In the genomic region with DNA sequence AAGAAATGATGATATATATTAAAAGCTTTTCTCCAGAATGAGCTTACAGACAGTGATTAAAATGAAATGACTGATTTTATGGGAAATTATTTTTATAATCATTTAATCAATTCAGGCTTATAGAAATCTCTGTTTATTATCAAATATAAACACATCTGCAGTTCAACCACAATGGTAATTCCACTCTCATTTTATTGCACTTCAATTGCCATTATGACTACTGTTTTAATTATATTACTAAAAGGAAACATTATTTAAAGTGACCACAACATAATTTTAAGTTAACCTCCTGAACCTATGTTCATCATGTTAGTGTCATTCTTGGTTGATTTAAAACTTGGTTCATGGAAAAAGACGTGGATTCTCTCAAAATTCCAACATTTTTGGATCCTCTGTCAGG, we compare ENCODE assay signal across 2 cellular contexts.
TF ChIP-seq lines count a peak whose summit lies in the region.

No MANE protein-coding gene starts in this region.

TF ChIP-seq in SK-N-SH treated with all-trans-retinoic acid at 6 μM for 48 hours, 23 proteins besides CTCF, POLR2A, EP300 and RAD21 (continued from another document):
- TF ChIP-seq, protein P1, sequence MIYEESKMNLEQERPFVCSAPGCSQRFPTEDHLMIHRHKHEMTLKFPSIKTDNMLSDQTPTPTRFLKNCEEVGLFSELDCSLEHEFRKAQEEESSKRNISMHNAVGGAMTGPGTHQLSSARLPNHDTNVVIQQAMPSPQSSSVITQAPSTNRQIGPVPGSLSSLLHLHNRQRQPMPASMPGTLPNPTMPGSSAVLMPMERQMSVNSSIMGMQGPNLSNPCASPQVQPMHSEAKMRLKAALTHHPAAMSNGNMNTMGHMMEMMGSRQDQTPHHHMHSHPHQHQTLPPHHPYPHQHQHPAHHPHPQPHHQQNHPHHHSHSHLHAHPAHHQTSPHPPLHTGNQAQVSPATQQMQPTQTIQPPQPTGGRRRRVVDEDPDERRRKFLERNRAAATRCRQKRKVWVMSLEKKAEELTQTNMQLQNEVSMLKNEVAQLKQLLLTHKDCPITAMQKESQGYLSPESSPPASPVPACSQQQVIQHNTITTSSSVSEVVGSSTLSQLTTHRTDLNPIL (CRISPR knock-in tag; IDR thresholded peaks at IDR 0.05; ENCODE audit: low read depth) = no peak; the same call in 1 of the 2 replicates
- TF ChIP-seq GLIS3 (CRISPR knock-in tag; IDR thresholded peaks at IDR 0.05) (peak; percentile 79; the same call in 1 of the 2 replicates), ZC3H10 (CRISPR knock-in tag; IDR thresholded peaks at IDR 0.05) (peak; percentile 78), ZFP3 (CRISPR knock-in tag; IDR thresholded peaks at IDR 0.05) (no peak), ZNF70 (CRISPR knock-in tag; IDR thresholded peaks at IDR 0.05) (no peak), SNAI2 (CRISPR knock-in tag; IDR thresholded peaks at IDR 0.05) (no peak), TCF4 (CRISPR knock-in tag; IDR thresholded peaks at IDR 0.05; ENCODE audit: borderline replicate concordance) (peak; percentile 90), ISL1 (CRISPR knock-in tag; IDR thresholded peaks at IDR 0.05) (peak; percentile 94), PPARA (CRISPR knock-in tag; IDR thresholded peaks at IDR 0.05; ENCODE audit: borderline replicate concordance) (no peak)
- TF ChIP-seq, protein P2, sequence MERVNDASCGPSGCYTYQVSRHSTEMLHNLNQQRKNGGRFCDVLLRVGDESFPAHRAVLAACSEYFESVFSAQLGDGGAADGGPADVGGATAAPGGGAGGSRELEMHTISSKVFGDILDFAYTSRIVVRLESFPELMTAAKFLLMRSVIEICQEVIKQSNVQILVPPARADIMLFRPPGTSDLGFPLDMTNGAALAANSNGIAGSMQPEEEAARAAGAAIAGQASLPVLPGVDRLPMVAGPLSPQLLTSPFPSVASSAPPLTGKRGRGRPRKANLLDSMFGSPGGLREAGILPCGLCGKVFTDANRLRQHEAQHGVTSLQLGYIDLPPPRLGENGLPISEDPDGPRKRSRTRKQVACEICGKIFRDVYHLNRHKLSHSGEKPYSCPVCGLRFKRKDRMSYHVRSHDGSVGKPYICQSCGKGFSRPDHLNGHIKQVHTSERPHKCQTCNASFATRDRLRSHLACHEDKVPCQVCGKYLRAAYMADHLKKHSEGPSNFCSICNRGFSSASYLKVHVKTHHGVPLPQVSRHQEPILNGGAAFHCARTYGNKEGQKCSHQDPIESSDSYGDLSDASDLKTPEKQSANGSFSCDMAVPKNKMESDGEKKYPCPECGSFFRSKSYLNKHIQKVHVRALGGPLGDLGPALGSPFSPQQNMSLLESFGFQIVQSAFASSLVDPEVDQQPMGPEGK (CRISPR knock-in tag; IDR thresholded peaks at IDR 0.05; ENCODE audit: borderline replicate concordance) = peak; percentile 90; the same call in 1 of the 2 replicates

TF ChIP-seq in SK-N-SH, 30 proteins besides CTCF, POLR2A, EP300 and RAD21 (continued from another document):
- no peak for TF ChIP-seq EZH2phosphoT487 (IDR thresholded peaks at IDR 0.05; ENCODE audit: borderline replicate concordance, low read depth)
- TF ChIP-seq SIN3A (IDR thresholded peaks at IDR 0.05; ENCODE audit: borderline replicate concordance, low read depth, low read length) = no peak
- TF ChIP-seq, protein P3, sequence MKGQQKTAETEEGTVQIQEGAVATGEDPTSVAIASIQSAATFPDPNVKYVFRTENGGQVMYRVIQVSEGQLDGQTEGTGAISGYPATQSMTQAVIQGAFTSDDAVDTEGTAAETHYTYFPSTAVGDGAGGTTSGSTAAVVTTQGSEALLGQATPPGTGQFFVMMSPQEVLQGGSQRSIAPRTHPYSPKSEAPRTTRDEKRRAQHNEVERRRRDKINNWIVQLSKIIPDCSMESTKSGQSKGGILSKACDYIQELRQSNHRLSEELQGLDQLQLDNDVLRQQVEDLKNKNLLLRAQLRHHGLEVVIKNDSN (IDR thresholded peaks at IDR 0.05; ENCODE audit: borderline replicate concordance, low read depth) = no peak
- TF ChIP-seq FOSL2 (IDR thresholded peaks at IDR 0.05; ENCODE audit: borderline replicate concordance, low read depth) = no peak
- TF ChIP-seq FOXM1 (IDR thresholded peaks at IDR 0.05; ENCODE audit: low read depth) = no peak
- no peak for TF ChIP-seq FOXJ3 (CRISPR knock-in tag; IDR thresholded peaks at IDR 0.05)
- no peak for TF ChIP-seq GABPA (IDR thresholded peaks at IDR 0.05; ENCODE audit: low read depth)
- TF ChIP-seq TCF12 (IDR thresholded peaks at IDR 0.05) = no peak
